In genomic region chr10:8057636-8058273, GRCh38 we compare ENCODE assay signal across 2 cellular contexts.
TF ChIP-seq lines count a peak whose summit lies in the region.

No MANE protein-coding gene starts in this region.

TF ChIP-seq in HEK293T, 16 proteins besides CTCF, POLR2A, EP300 and RAD21 (continued from another document):
- TF ChIP-seq PKNOX1 (IDR thresholded peaks at IDR 0.05) (peak; percentile 56; the same call in 1 of the 2 replicates), NFRKB (IDR thresholded peaks at IDR 0.05) (no peak)
TF ChIP-seq in HEK293T: peak in this region for 1.

TF ChIP-seq in K562, 482 proteins besides CTCF, POLR2A, EP300 and RAD21:
- TF ChIP-seq ZBTB49 (CRISPR knock-in tag; IDR thresholded peaks at IDR 0.05; ENCODE audit: borderline replicate concordance) (no peak), SIX5 (IDR thresholded peaks at IDR 0.05; ENCODE audit: borderline replicate concordance in 1 of 2, insufficient read depth in 1 of 2, low read depth in 1 of 2, low read length in 2 of 2) (no peak), PBX2 (CRISPR knock-in tag; IDR thresholded peaks at IDR 0.05; ENCODE audit: low read depth) (no peak), PBX2 (tag; conservative IDR thresholded peaks at IDR 0.05; ENCODE audit: low read depth) (peak; percentile 72), ZNF165 (CRISPR knock-in tag; IDR thresholded peaks at IDR 0.05; ENCODE audit: borderline replicate concordance) (no peak), RREB1 (CRISPR knock-in tag; IDR thresholded peaks at IDR 0.05) (no peak), ETS1 (conservative IDR thresholded peaks at IDR 0.05; ENCODE audit: control insufficient read depth, low read depth, low read length) (no peak), NCOA2 (IDR thresholded peaks at IDR 0.05; ENCODE audit: partially characterized antibody in 2 of 2) (no peak), MEIS2 (IDR thresholded peaks at IDR 0.05; ENCODE audit: partially characterized antibody) (peak; percentile 72), CAMTA2 (CRISPR knock-in tag; conservative IDR thresholded peaks at IDR 0.05) (no peak), ZSCAN29 (IDR thresholded peaks at IDR 0.05) (no peak), E2F4 (CRISPR knock-in tag; IDR thresholded peaks at IDR 0.05; ENCODE audit: low read depth) (no peak), ZNF644 (tag; IDR thresholded peaks at IDR 0.05; ENCODE audit: low read depth) (no peak), PKNOX1 (IDR thresholded peaks at IDR 0.05) (peak; percentile 37; the same call in 1 of the 2 replicates), CBFB (CRISPR knock-in tag; IDR thresholded peaks at IDR 0.05) (no peak), GTF2A2 (tag; IDR thresholded peaks at IDR 0.05) (no peak), ZNF3 (CRISPR knock-in tag; IDR thresholded peaks at IDR 0.05) (no peak), MXD1 (CRISPR knock-in tag; IDR thresholded peaks at IDR 0.05; ENCODE audit: borderline replicate concordance, poor library complexity, severe bottlenecking) (no peak), THAP12 (CRISPR knock-in tag; IDR thresholded peaks at IDR 0.05) (no peak)
